Comparison of ENCODE assay signal across 15 cellular contexts in the genomic region with DNA sequence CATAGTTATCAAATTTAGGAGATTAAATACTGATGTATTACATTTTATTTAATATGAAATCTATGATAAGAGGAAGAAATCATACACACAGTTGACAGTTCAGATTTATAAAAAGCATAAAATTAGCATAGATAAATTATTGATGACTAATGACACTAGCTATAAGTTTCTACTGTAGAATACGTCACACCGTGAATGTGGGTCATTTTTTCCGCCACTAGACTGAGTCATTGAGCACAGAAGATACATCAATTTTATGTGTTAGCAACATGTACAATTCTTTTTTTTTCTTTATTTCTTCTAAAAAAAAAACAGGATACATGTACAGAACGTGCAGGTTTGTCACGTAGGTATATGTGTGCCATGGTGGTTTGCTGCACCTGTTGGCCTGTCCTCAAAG. TPM values are rescaled to one million over a fixed set of nuclear protein-coding genes. Genes with fewer than 3 reads are reported as not detected.
DNase-seq lines count a peak whose midpoint lies in the region; ATAC-seq and TF ChIP-seq lines count a peak whose summit lies in the region.
"Had no signal": no experiment of that assay in that cellular context is flagged by ENCODE, and none has a peak within 500 bp of the region (broad histone marks: within the 10 kb centered on the region; RNA-seq: fewer than 3 reads in every experiment).

No MANE protein-coding gene starts in this region.

- H4K8ac ChIP-seq in mesendoderm (ENCODE audit: low read depth, low read length): no peak overlapping the region

- H2BK5ac ChIP-seq in mesendoderm (ENCODE audit: low read length): no peak overlapping the region

- intact Hi-C loops in ovary (cut with DNase I): no loop called here
- intact Hi-C loops in left ventricle myocardium inferior (cut with micrococcal nuclease): no loop called here

- no peak overlapping the region for H3K23ac ChIP-seq in mesendoderm (ENCODE audit: low read length)

- H3K9me3 ChIP-seq in ovary (no peaks in the 10 kb centered on the region), left ventricle myocardium inferior (replicated peaks) (no peaks in the 10 kb centered on the region)
- H3K9me3 ChIP-seq: thoracic aorta had no signal

- no peaks in the 10 kb centered on the region for H3K27me3 ChIP-seq in ovary
- no peaks in the 10 kb centered on the region for H3K27me3 ChIP-seq in left ventricle myocardium inferior (ENCODE audit: low read depth)
- no peaks in the 10 kb centered on the region for H3K27me3 ChIP-seq in mesendoderm (ENCODE audit: insufficient read depth, low read length, poor library complexity)

- no peak overlapping the region for H2AK5ac ChIP-seq in mesendoderm (ENCODE audit: low read length)

- CTCF ChIA-PET in HEK293T (lab: Yijun Ruan, JAX): interaction anchor here (1.0 kb wide), 1 partner anchor 12 kb away, joined by 3 read pairs; no protein-coding TSS in a partner anchor

- in situ Hi-C loops in astrocyte of the spinal cord (cut with HindIII; ENCODE audit: low sequenced_read_pairs): no loop called here

- no peak for ATAC-seq in HG03432 (IDR thresholded peaks at IDR 0.05; ENCODE audit: unreplicated experiment)
- ATAC-seq: natural killer cell treated with Interleukin-12 subunit alpha and Interleukin-12 subunit beta and Interleukin-15 and Interleukin-18, amount 100 ng/mL, for 72 hours had no signal

- TF ChIP-seq EP300 in ovary (IDR thresholded peaks at IDR 0.05): no peak

- no peaks in the 10 kb centered on the region for H3K79me1 ChIP-seq in mesendoderm (ENCODE audit: low read length)

- DNase-seq in HEK293T (ENCODE audit: extremely low spot score) (no peak), astrocyte of the spinal cord (ENCODE audit: low read depth, low spot score) (peak; percentile 22), ovary (no peak), left ventricle myocardium inferior (no peak), mesendoderm (no peak)
- peak; percentile 31 to 79 for DNase-seq in stimulated activated CD4-positive, alpha-beta T cell treated with anti-CD3 and anti-CD28 coated beads, Interleukin-4, amount 100 ng/mL, for 4 hours
- DNase-seq: CD8-positive, alpha-beta memory T cell; effector memory CD4-positive, alpha-beta T cell; glutamatergic neuron; NCI-H510A; RPMI8226 had no signal

- H3K4me3 ChIP-seq in astrocyte of the spinal cord (ENCODE audit: low read depth, low read length) (no peak overlapping the region), ovary (no peak overlapping the region), left ventricle myocardium inferior (no peak overlapping the region), mesendoderm (ENCODE audit: low read length) (no peak overlapping the region)
- H3K4me3 ChIP-seq: thoracic aorta had no signal

- peak overlapping the region; percentile 84; the same call in 1 of the 2 replicates for H3K27ac ChIP-seq in VCaP
- H3K27ac ChIP-seq in ovary: no peak overlapping the region
- H3K27ac ChIP-seq in left ventricle myocardium inferior (replicated peaks): no peak overlapping the region
- no peak overlapping the region for H3K27ac ChIP-seq in mesendoderm (ENCODE audit: low read depth, low read length)
- H3K27ac ChIP-seq: thoracic aorta had no signal

- H2BK120ac ChIP-seq in mesendoderm (ENCODE audit: low read depth, low read length): no peak overlapping the region

- TF ChIP-seq CTCF in VCaP (conservative IDR thresholded peaks at IDR 0.05) (no peak), astrocyte of the spinal cord (IDR thresholded peaks at IDR 0.05; ENCODE audit: low read depth, low read length) (no peak), ovary (IDR thresholded peaks at IDR 0.05) (no peak), left ventricle myocardium inferior (IDR thresholded peaks at IDR 0.05; ENCODE audit: borderline replicate concordance) (no peak)

- H2BK15ac ChIP-seq in mesendoderm (replicated peaks; ENCODE audit: low read depth): no peak overlapping the region

- no peak overlapping the region for H3K56ac ChIP-seq in mesendoderm (ENCODE audit: low read length)

- POLR2A ChIA-PET in HEK293T (lab: Yijun Ruan, JAX): interaction anchor here (1.0 to 2.3 kb wide), 2 partner anchors 40 to 42 kb away, joined by 6 to 17 read pairs; a partner anchor contains a TSS

- WGBS in ovary, 3 donors: 79 to 82% (median 82%) methylated on average over 5 of the region's 5 CpGs
- no CpG with 5 or more reads among the region's 5 CpGs for WGBS in mesendoderm (ENCODE audit: extremely low coverage, insufficient coverage, low lambda C conversion rate)

- no peaks in the 10 kb centered on the region for H3K79me2 ChIP-seq in mesendoderm (ENCODE audit: control insufficient read depth, insufficient read depth, low read length)

- no peaks in the 10 kb centered on the region for H3K36me3 ChIP-seq in ovary
- no peaks in the 10 kb centered on the region for H3K36me3 ChIP-seq in left ventricle myocardium inferior
- H3K36me3 ChIP-seq in mesendoderm (ENCODE audit: control insufficient read depth, insufficient read depth, low read length): no peaks in the 10 kb centered on the region
- H3K36me3 ChIP-seq: thoracic aorta had no signal

- no peak overlapping the region for H4K5ac ChIP-seq in mesendoderm (ENCODE audit: low read length)

- H3K4me2 ChIP-seq in mesendoderm (ENCODE audit: low read length): no peak overlapping the region

- no peak overlapping the region for H3K4ac ChIP-seq in mesendoderm (ENCODE audit: low read depth, low read length)

- TF ChIP-seq POLR2A in ovary (IDR thresholded peaks at IDR 0.05): no peak

- peaks cover 4% of the 10 kb centered on the region for H3K4me1 ChIP-seq in ovary (ENCODE audit: insufficient read depth)
- no peaks in the 10 kb centered on the region for H3K4me1 ChIP-seq in left ventricle myocardium inferior
- no peaks in the 10 kb centered on the region for H3K4me1 ChIP-seq in mesendoderm (ENCODE audit: control insufficient read depth, low read depth, low read length)

- no peak overlapping the region for H3K18ac ChIP-seq in mesendoderm (ENCODE audit: low read length)

- H3K9ac ChIP-seq in mesendoderm (ENCODE audit: low read length): no peak overlapping the region

TF ChIP-seq in HEK293T, 16 proteins besides CTCF, POLR2A, EP300 and RAD21:
- TF ChIP-seq FOXK2 (IDR thresholded peaks at IDR 0.05): no peak
- TF ChIP-seq CTBP1 (IDR thresholded peaks at IDR 0.05; ENCODE audit: borderline replicate concordance): no peak
- no peak for TF ChIP-seq SP1 (IDR thresholded peaks at IDR 0.05)
- TF ChIP-seq ZNF384 (IDR thresholded peaks at IDR 0.05): 0 out of 2 replicates have a peak, but pooled peaks have one; percentile 53
- no peak for TF ChIP-seq BHLHE40 (IDR thresholded peaks at IDR 0.05; ENCODE audit: borderline replicate concordance)
- TF ChIP-seq TARDBP (IDR thresholded peaks at IDR 0.05): no peak
- TF ChIP-seq LEF1 (IDR thresholded peaks at IDR 0.05; ENCODE audit: borderline replicate concordance): no peak
- no peak for TF ChIP-seq ELF4 (IDR thresholded peaks at IDR 0.05)
- no peak for TF ChIP-seq ARNT (IDR thresholded peaks at IDR 0.05)
- no peak for TF ChIP-seq FOXM1 (IDR thresholded peaks at IDR 0.05; ENCODE audit: borderline replicate concordance)
- TF ChIP-seq, protein P1, sequence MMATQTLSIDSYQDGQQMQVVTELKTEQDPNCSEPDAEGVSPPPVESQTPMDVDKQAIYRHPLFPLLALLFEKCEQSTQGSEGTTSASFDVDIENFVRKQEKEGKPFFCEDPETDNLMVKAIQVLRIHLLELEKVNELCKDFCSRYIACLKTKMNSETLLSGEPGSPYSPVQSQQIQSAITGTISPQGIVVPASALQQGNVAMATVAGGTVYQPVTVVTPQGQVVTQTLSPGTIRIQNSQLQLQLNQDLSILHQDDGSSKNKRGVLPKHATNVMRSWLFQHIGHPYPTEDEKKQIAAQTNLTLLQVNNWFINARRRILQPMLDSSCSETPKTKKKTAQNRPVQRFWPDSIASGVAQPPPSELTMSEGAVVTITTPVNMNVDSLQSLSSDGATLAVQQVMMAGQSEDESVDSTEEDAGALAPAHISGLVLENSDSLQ (IDR thresholded peaks at IDR 0.05): 0 out of 2 replicates have a peak, but pooled peaks have one; percentile 3
- TF ChIP-seq SUZ12 (IDR thresholded peaks at IDR 0.05): no peak
- no peak for TF ChIP-seq HDGF (IDR thresholded peaks at IDR 0.05; ENCODE audit: borderline replicate concordance)
- no peak for TF ChIP-seq NFRKB (IDR thresholded peaks at IDR 0.05)
- no peak for TF ChIP-seq L3MBTL2 (conservative IDR thresholded peaks at IDR 0.05)
- no peak for TF ChIP-seq FOXA1 (IDR thresholded peaks at IDR 0.05)
TF ChIP-seq in HEK293T: peak in this region for 2.

RNA-seq across cellular contexts. Expression of a gene that starts 22.2 kb away (rescaled TPM):
- 10 to 100 TPM; 39.9 to 86.3 (median 57.0) TPM for total RNA-seq in ovary
- polyA plus RNA-seq in ovary: 10 to 100 TPM; 57.0 to 78.2 TPM
- 87.3 TPM for total RNA-seq in left ventricle myocardium inferior
- polyA plus RNA-seq in mesendoderm (2013, experiment 1 of 2): 166 TPM
- polyA plus RNA-seq in mesendoderm (2013, experiment 2 of 2): 156 TPM

RNA-seq across cellular contexts. Expression of a gene that starts 32.3 kb away (rescaled TPM):
- total RNA-seq in ovary (10 to 100 TPM; 20.9 to 74.8 (median 51.2) TPM), left ventricle myocardium inferior (75.4 TPM)
- 10 to 100 TPM; 23.1 to 32.5 TPM for polyA plus RNA-seq in ovary
- polyA plus RNA-seq in mesendoderm (2013, experiment 1 of 2): 35.2 TPM
- polyA plus RNA-seq in mesendoderm (2013, experiment 2 of 2): 35.5 TPM

RNA-seq across cellular contexts. Expression of a gene that starts 40.1 kb away (rescaled TPM):
- 100 to 1,000 TPM in 1 of 7 donors, 10 to 100 TPM in 6; 42.4 to 339 (median 65.1) TPM for total RNA-seq in ovary
- 10 to 100 TPM; 26.8 to 47.9 TPM for polyA plus RNA-seq in ovary
- 5.9 TPM for total RNA-seq in left ventricle myocardium inferior
- polyA plus RNA-seq in mesendoderm (2013, experiment 1 of 2): 198 TPM
- 198 TPM for polyA plus RNA-seq in mesendoderm (2013, experiment 2 of 2)

Comparison
In these comparisons a context has a peak if more than half of its experiments do, and no peak if none do; other contexts are left out.
1. DNase-seq: peak in astrocyte of the spinal cord (single experiment) and stimulated activated CD4-positive, alpha-beta T cell treated with anti-CD3 and anti-CD28 coated beads, Interleukin-4, amount 100 ng/mL, for 4 hours (2 of 2); none in HEK293T (single experiment), ovary (0 of 5), left ventricle myocardium inferior (single experiment) and mesendoderm (single experiment).